Comparison of ENCODE assay signal across 25 cellular contexts in the genomic region with DNA sequence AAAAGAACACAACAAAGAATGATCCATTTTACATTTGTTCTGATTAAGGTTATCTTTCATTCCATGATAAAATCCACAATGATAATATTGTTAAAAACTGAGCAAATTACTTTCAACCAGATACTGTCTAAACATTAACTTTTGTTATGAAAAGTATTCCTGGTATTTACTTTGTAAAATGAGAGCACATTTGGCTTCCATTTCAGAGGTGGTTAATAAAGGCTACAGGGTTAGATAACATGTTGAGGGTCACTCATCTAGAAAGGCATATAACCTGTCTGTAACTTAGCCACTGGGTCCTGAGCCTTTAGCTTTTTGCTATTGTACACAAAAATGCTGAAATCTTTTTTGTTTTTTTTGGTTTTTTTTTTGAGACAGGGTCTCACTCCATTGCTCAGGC.
DNase-seq lines count a peak whose midpoint lies in the region; ATAC-seq and TF ChIP-seq lines count a peak whose summit lies in the region.
"Had no signal": no experiment of that assay in that cellular context is flagged by ENCODE, and none has a peak within 500 bp of the region (broad histone marks: within the 10 kb centered on the region; RNA-seq: fewer than 3 reads in every experiment).

No MANE protein-coding gene starts in this region.

- no peaks in the 10 kb centered on the region for H3K36me3 ChIP-seq in mesenchymal stem cell (ENCODE audit: control insufficient read depth in 1 of 2, insufficient read depth in 2 of 2, low read depth in 1 of 2, low read length in 2 of 2)
- H3K36me3 ChIP-seq in upper lobe of left lung, result no peaks in the 10 kb centered on the region
- H3K36me3 ChIP-seq: BLaER1, HAP-1, SJSA1 had no signal

- H3K27me3 ChIP-seq in mesenchymal stem cell (ENCODE audit: control insufficient read depth in 1 of 2, insufficient read depth in 1 of 2, low read length in 2 of 2) (no peaks in the 10 kb centered on the region), upper lobe of left lung (peaks cover 0 to 6% (median 0%) of the 10 kb centered on the region in 4 donors)
- H3K27me3 ChIP-seq: SJSA1 had no signal

- peak overlapping the region; percentile 11 for H3K4me2 ChIP-seq in mesenchymal stem cell (ENCODE audit: low read length, poor library complexity, severe bottlenecking)
- H3K4me2 ChIP-seq: BLaER1 had no signal

- DNase-seq in NCI-H2029 (lab: John Stamatoyannopoulos, UW) (peak; percentile 6), NCI-H2029 treated with DMSO at 0.1 percent for 48 hours (lab: John Stamatoyannopoulos, UW) (no peak), DMS53 treated with DMSO at 0.1 percent for 48 hours (lab: John Stamatoyannopoulos, UW; ENCODE audit: unreplicated experiment) (peak; percentile 30), mesenchymal stem cell (no peak), retina (no peak), substantia nigra (lab: John Stamatoyannopoulos, UW) (no peak), upper lobe of left lung (no peak)
- DNase-seq: 8988T; CD4-positive, CD25-positive, alpha-beta regulatory T cell; DMS153; GOT3; HFFc6; NCI-H1105; NCI-H1436 treated with DMSO at 0.1 percent for 48 hours; NCI-H187 treated with DMSO at 0.1 percent for 48 hours; NCI-H2171; NCI-H345; NCI-H510A treated with DMSO at 0.1 percent for 48 hours; NCI-H774; Right ventricle myocardium superior; RPMI8226 had no signal

- no peak for TF ChIP-seq POLR2A in upper lobe of left lung (IDR thresholded peaks at IDR 0.05)

- no peak overlapping the region for H2BK120ac ChIP-seq in mesenchymal stem cell (ENCODE audit: low read depth, low read length)

- no peak overlapping the region for H3K4ac ChIP-seq in mesenchymal stem cell (ENCODE audit: low read depth in 1 of 2, low read length in 2 of 2)

- no peak overlapping the region for H3K9ac ChIP-seq in mesenchymal stem cell (ENCODE audit: low read length)
- H3K9ac ChIP-seq: BLaER1 had no signal

- H2BK12ac ChIP-seq in mesenchymal stem cell (ENCODE audit: low read length in 2 of 2), result no peak overlapping the region

- no peak overlapping the region for H3K14ac ChIP-seq in mesenchymal stem cell (ENCODE audit: low read length in 2 of 2)

- H4K91ac ChIP-seq in mesenchymal stem cell (ENCODE audit: low read length), result no peak overlapping the region

- no peak overlapping the region for H3K18ac ChIP-seq in mesenchymal stem cell (ENCODE audit: low read depth in 1 of 2, low read length in 2 of 2)

- no peak for ATAC-seq in upper lobe of left lung (ENCODE audit: low FRiP score in 2 of 2)

- H2BK15ac ChIP-seq in mesenchymal stem cell (ENCODE audit: low read depth, poor library complexity, severe bottlenecking), result no peak overlapping the region

- peak overlapping the region; percentile 6; the same call in 1 of the 2 replicates for H3K27ac ChIP-seq in VCaP
- H3K27ac ChIP-seq in mesenchymal stem cell (ENCODE audit: low read length, poor library complexity, severe bottlenecking), result peak overlapping the region; percentile 23
- no peak overlapping the region for H3K27ac ChIP-seq in substantia nigra (ENCODE audit: low read depth, low read length, poor library complexity, severe bottlenecking)
- no peak overlapping the region for H3K27ac ChIP-seq in upper lobe of left lung
- H3K27ac ChIP-seq: BLaER1, SJSA1 had no signal

- H3K79me1 ChIP-seq in mesenchymal stem cell (replicated peaks; ENCODE audit: low read length, poor library complexity, severe bottlenecking), result no peaks in the 10 kb centered on the region

- H3K23ac ChIP-seq in mesenchymal stem cell (ENCODE audit: low read length in 2 of 2), result no peak overlapping the region

- TF ChIP-seq EP300 in upper lobe of left lung (IDR thresholded peaks at IDR 0.05), result no peak

- TF ChIP-seq CTCF in VCaP (conservative IDR thresholded peaks at IDR 0.05) (no peak), upper lobe of left lung (IDR thresholded peaks at IDR 0.05) (no peak)

- no peak overlapping the region for H2AFZ ChIP-seq in mesenchymal stem cell (ENCODE audit: low read depth, low read length)

- peaks cover 11% of the 10 kb centered on the region for H3K4me1 ChIP-seq in mesenchymal stem cell (ENCODE audit: control insufficient read depth, insufficient read depth, low read depth, low read length)
- no peaks in the 10 kb centered on the region for H3K4me1 ChIP-seq in upper lobe of left lung
- H3K4me1 ChIP-seq: HAP-1 had no signal

- H3K4me3 ChIP-seq in mesenchymal stem cell (ENCODE audit: insufficient read depth in 1 of 2, low read depth in 1 of 2, low read length in 2 of 2) (no peak overlapping the region), upper lobe of left lung (no peak overlapping the region)
- H3K4me3 ChIP-seq: BLaER1, HAP-1, SJSA1 had no signal

- no peak overlapping the region for H2BK5ac ChIP-seq in mesenchymal stem cell (ENCODE audit: low read depth, low read length, poor library complexity, severe bottlenecking)

- no peak overlapping the region for H4K8ac ChIP-seq in mesenchymal stem cell (ENCODE audit: low read length)

- H3K9me3 ChIP-seq in mesenchymal stem cell (ENCODE audit: control insufficient read depth, low read length) (no peaks in the 10 kb centered on the region), upper lobe of left lung (no peaks in the 10 kb centered on the region)
- H3K9me3 ChIP-seq: BLaER1, SJSA1 had no signal

- no peak overlapping the region for H2AK5ac ChIP-seq in mesenchymal stem cell (ENCODE audit: low read length, severe bottlenecking)

Comparison
In these comparisons a context has a peak if more than half of its experiments do, and no peak if none do; other contexts are left out.
1. DNase-seq: peak in NCI-H2029 (single experiment) and DMS53 treated with DMSO at 0.1 percent for 48 hours (single experiment); none in NCI-H2029 treated with DMSO at 0.1 percent for 48 hours (single experiment), mesenchymal stem cell (single experiment), retina (single experiment), substantia nigra (0 of 49) and upper lobe of left lung (0 of 2).
2. H3K27ac ChIP-seq: peak in VCaP (single experiment) and mesenchymal stem cell (single experiment); none in substantia nigra (single experiment) and upper lobe of left lung (0 of 4).